In genomic region chr20:44187763-44188709, GRCh38 we compare ENCODE assay signal across 1 cellular context.
TF ChIP-seq lines count a peak whose summit lies in the region.

No MANE protein-coding gene starts in this region.

TF ChIP-seq in HCT116, 20 proteins besides CTCF, POLR2A, EP300 and RAD21 (continued from another document):
- TF ChIP-seq REST (IDR thresholded peaks at IDR 0.05; ENCODE audit: low read depth): no peak
